In genomic region chr19:3701200-3701599, GRCh38 we compare ENCODE assay signal across 2 cellular contexts.
TF ChIP-seq lines count a peak whose summit lies in the region.

No MANE protein-coding gene starts in this region.

TF ChIP-seq in HepG2, 621 proteins besides CTCF, POLR2A, EP300 and RAD21:
- TF ChIP-seq ZMAT3 (CRISPR knock-in tag; conservative IDR thresholded peaks at IDR 0.05): no peak
- TF ChIP-seq ZNF7 (CRISPR knock-in tag; IDR thresholded peaks at IDR 0.05): no peak
- no peak for TF ChIP-seq ZNF484 (CRISPR knock-in tag; IDR thresholded peaks at IDR 0.05; ENCODE audit: borderline replicate concordance, low read depth)
- TF ChIP-seq E2F5 (CRISPR knock-in tag; conservative IDR thresholded peaks at IDR 0.05): no peak
- TF ChIP-seq TAF15 (IDR thresholded peaks at IDR 0.05; ENCODE audit: low read depth, low read length, poor library complexity, severe bottlenecking): no peak
- no peak for TF ChIP-seq SP5 (CRISPR knock-in tag; IDR thresholded peaks at IDR 0.05; ENCODE audit: borderline replicate concordance, low read depth)

TF ChIP-seq in HEK293, 187 proteins besides CTCF, POLR2A, EP300 and RAD21:
- TF ChIP-seq ZNF335 (tag by site-specific recombination; conservative IDR thresholded peaks at IDR 0.05): no peak
- TF ChIP-seq ZNF473 (tag by site-specific recombination; IDR thresholded peaks at IDR 0.05): 0 out of 2 replicates have a peak, but pooled peaks have one; percentile 43
- no peak for TF ChIP-seq ZNF645 (tag by site-specific recombination; IDR thresholded peaks at IDR 0.05)
- 0 out of 2 replicates have a peak, but pooled peaks have one; percentile 8 for TF ChIP-seq ZNF121 (tag by site-specific recombination; IDR thresholded peaks at IDR 0.05)
